ENCODE assay signal across 28 cellular contexts in the genomic region with DNA sequence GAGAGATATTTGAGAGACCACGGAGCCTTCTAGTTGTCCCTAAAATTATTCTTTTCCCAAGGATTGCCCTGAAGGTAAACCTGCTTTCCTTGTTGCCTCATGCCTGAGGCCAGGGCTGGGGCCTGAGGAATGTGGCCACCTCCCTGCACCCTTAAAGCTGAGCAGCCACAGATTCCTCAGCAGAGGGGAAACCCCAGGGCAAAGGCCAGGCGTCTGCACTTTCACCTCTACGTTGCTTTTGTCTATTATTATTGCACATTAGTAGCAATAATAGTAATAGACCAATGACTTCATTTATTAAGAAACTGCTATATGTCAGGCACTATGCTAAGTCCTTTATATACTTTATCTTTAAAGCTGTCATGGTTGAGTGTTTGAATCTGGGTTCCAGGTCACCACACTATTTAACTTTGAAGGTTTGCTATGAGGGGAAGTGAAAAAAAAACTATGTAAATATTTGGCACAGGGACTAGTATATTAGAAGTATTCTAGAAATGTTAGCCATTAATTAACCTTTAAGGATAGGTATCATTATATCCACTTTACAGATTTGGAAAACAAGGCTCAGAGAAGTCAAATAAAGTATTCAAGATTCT.
"Had no signal": no experiment of that assay in that cellular context is flagged by ENCODE, and none has a peak within 500 bp of the region (broad histone marks: within the 10 kb centered on the region; RNA-seq: fewer than 3 reads in every experiment).

No MANE protein-coding gene starts in this region.

- H3K4me3 ChIP-seq: esophagus squamous epithelium, heart right ventricle, left ventricle myocardium inferior, spleen, testis, transverse colon, uterus had no signal

- FAIRE-seq: bronchial epithelial cell had no signal

- H3K36me3 ChIP-seq: esophagus squamous epithelium, heart right ventricle, left ventricle myocardium inferior, spleen, transverse colon, uterus had no signal

- H3K4me1 Mint-ChIP-seq: activated CD4-positive, alpha-beta T cell treated with anti-CD3 and anti-CD28 coated beads for 36 hours; activated CD8-positive, alpha-beta memory T cell treated with anti-CD3 and anti-CD28 coated beads, Interleukin-2, amount 10 ng/mL, durations not matched to agents 7 days and 5 days; central memory CD8-positive, alpha-beta T cell; naive thymus-derived CD8-positive, alpha-beta T cell; neural crest cell; T-cell had no signal

- H3K27me3 ChIP-seq: esophagus squamous epithelium, heart right ventricle, spleen, testis, transverse colon, uterus had no signal

- H3K27ac Mint-ChIP-seq: activated CD4-positive, alpha-beta T cell treated with anti-CD3 and anti-CD28 coated beads for 36 hours; activated CD8-positive, alpha-beta memory T cell treated with anti-CD3 and anti-CD28 coated beads, Interleukin-2, amount 10 ng/mL, durations not matched to agents 7 days and 5 days; activated CD8-positive, alpha-beta T cell treated with anti-CD3 and anti-CD28 coated beads, Interleukin-2, amount 10 ng/mL, durations not matched to agents 7 days and 5 days; activated naive CD8-positive, alpha-beta T cell; activated T-helper 2 cell treated with anti-CD3 and anti-CD28 coated beads, Interferon-gamma antibody, Interleukin-2, Interleukin-4, amounts not matched to agents 10 μg/mL and 5 μg/mL and 100 μg/mL, durations not matched to agents 14 hours and 24 hours and 36 hours; dendritic cell treated with granulocyte-macrophage colony-stimulating factor and Interleukin-4, amounts not matched to agents 40 ng/mL and 50 ng/mL, for 4 days; naive thymus-derived CD8-positive, alpha-beta T cell; T-cell had no signal

- H3K4me1 ChIP-seq: esophagus squamous epithelium, heart right ventricle, left ventricle myocardium inferior, spleen, testis, transverse colon, uterus had no signal

- DNase-seq: activated CD4-positive, alpha-beta T cell treated with anti-CD3 and anti-CD28 coated beads for 36 hours; activated CD4-positive, CD25-positive, alpha-beta regulatory T cell; activated CD8-positive, alpha-beta memory T cell treated with anti-CD3 and anti-CD28 coated beads, Interleukin-2, amount 10 ng/mL, durations not matched to agents 7 days and 5 days; activated CD8-positive, alpha-beta T cell treated with anti-CD3 and anti-CD28 coated beads, Interleukin-2, amount 10 ng/mL, durations not matched to agents 7 days and 5 days; activated naive CD4-positive, alpha-beta T cell treated with Interleukin-2 at 50 U/mL for 16 hours; activated T-cell treated with anti-CD3 and anti-CD28 coated beads, Interleukin-2, amount 50 U/mL, for 48 hours; anterior cingulate cortex; esophagus squamous epithelium; foreskin melanocyte; heart right ventricle; kidney glomerular epithelial cell; left ventricle myocardium inferior; mammary epithelial cell; naive thymus-derived CD8-positive, alpha-beta T cell; occipital lobe; right cardiac atrium; spleen; stimulated activated naive CD4-positive, alpha-beta T cell treated with Interleukin-2 at 50 U/mL for 16 hours; T-cell; testis; transverse colon; uterus had no signal

- ATAC-seq: activated CD4-positive, alpha-beta T cell treated with anti-CD3 and anti-CD28 coated beads for 36 hours; activated CD8-positive, alpha-beta memory T cell treated with anti-CD3 and anti-CD28 coated beads, Interleukin-2, amount 10 ng/mL, durations not matched to agents 7 days and 5 days; activated CD8-positive, alpha-beta T cell treated with anti-CD3 and anti-CD28 coated beads, Interleukin-2, amount 10 ng/mL, durations not matched to agents 7 days and 5 days; heart right ventricle; naive thymus-derived CD8-positive, alpha-beta T cell; right cardiac atrium; T-cell had no signal

- H3K36me3 Mint-ChIP-seq: activated CD8-positive, alpha-beta memory T cell treated with anti-CD3 and anti-CD28 coated beads, Interleukin-2, amount 10 ng/mL, durations not matched to agents 7 days and 5 days; activated naive CD8-positive, alpha-beta T cell; naive thymus-derived CD8-positive, alpha-beta T cell; T-cell had no signal

- H3K9me3 ChIP-seq: esophagus squamous epithelium, heart right ventricle, left ventricle myocardium inferior, spleen, testis, transverse colon, uterus had no signal

- H3K27ac ChIP-seq: esophagus squamous epithelium, heart right ventricle, left ventricle myocardium inferior, spleen, testis, transverse colon, uterus had no signal

- H3K4me3 Mint-ChIP-seq: activated CD4-positive, alpha-beta T cell treated with anti-CD3 and anti-CD28 coated beads for 36 hours; activated CD8-positive, alpha-beta memory T cell treated with anti-CD3 and anti-CD28 coated beads, Interleukin-2, amount 10 ng/mL, durations not matched to agents 7 days and 5 days; activated CD8-positive, alpha-beta T cell treated with anti-CD3 and anti-CD28 coated beads, Interleukin-2, amount 10 ng/mL, durations not matched to agents 7 days and 5 days; activated naive CD8-positive, alpha-beta T cell; central memory CD8-positive, alpha-beta T cell; dendritic cell treated with granulocyte-macrophage colony-stimulating factor and Interleukin-4, amounts not matched to agents 40 ng/mL and 50 ng/mL, for 4 days; naive thymus-derived CD8-positive, alpha-beta T cell; neural crest cell; T-cell had no signal

- H3K27me3 Mint-ChIP-seq: activated CD4-positive, alpha-beta T cell treated with anti-CD3 and anti-CD28 coated beads for 36 hours; activated CD8-positive, alpha-beta memory T cell treated with anti-CD3 and anti-CD28 coated beads, Interleukin-2, amount 10 ng/mL, durations not matched to agents 7 days and 5 days; activated naive CD8-positive, alpha-beta T cell; central memory CD8-positive, alpha-beta T cell; dendritic cell treated with granulocyte-macrophage colony-stimulating factor and Interleukin-4, amounts not matched to agents 40 ng/mL and 50 ng/mL, for 4 days; T-cell had no signal

- H3K9me3 Mint-ChIP-seq: dendritic cell treated with granulocyte-macrophage colony-stimulating factor and Interleukin-4, amounts not matched to agents 40 ng/mL and 50 ng/mL, for 4 days; neural crest cell had no signal
